In genomic region chr6:56988145-56988544, GRCh38 we compare ENCODE assay signal across 22 cellular contexts. TPM values are rescaled to one million over a fixed set of nuclear protein-coding genes. Genes with fewer than 3 reads are reported as not detected.
"Had no signal": no experiment of that assay in that cellular context is flagged by ENCODE, and none has a peak within 500 bp of the region (broad histone marks: within the 10 kb centered on the region; RNA-seq: fewer than 3 reads in every experiment).

No MANE protein-coding gene starts in this region.

- H3K36me3 ChIP-seq: MG63, Peyer's patch, SJCRH30 had no signal

- H3K27ac Mint-ChIP-seq: IgD-negative memory B cell had no signal

- H3K9me3 ChIP-seq: MG63, Peyer's patch, SJCRH30 had no signal

- ATAC-seq: Right ventricle myocardium inferior, SK-N-SH treated with all-trans-retinoic acid at 6 μM for 48 hours had no signal

- H3K4me3 Mint-ChIP-seq: IgD-negative memory B cell had no signal

- H3K27me3 ChIP-seq: MG63, Peyer's patch, SJCRH30 had no signal

- DNase-seq: KBM-7, MG63, NCI-H1092 treated with DMSO at 0.1 percent for 48 hours, NCI-H1436, NCI-H187, NCI-H2029, NCI-H2081 treated with DMSO at 0.1 percent for 48 hours, NCI-H2171, NCI-H226, NCI-H446, NCI-H510A, NCI-H524 treated with DMSO at 0.1 percent for 48 hours, NCI-H69, NCI-H774, PC-9, Peyer's patch, SHP77 treated with DMSO at 0.1 percent for 48 hours, SJCRH30, T-helper 1 cell had no signal

- H3K4me1 Mint-ChIP-seq: IgD-negative memory B cell had no signal

- H3K4me3 ChIP-seq: MG63, PC-9, Peyer's patch, SJCRH30 had no signal

- H3K9me3 Mint-ChIP-seq: IgD-negative memory B cell had no signal

- H3K36me3 Mint-ChIP-seq: IgD-negative memory B cell had no signal

- H3K27ac ChIP-seq: PC-9, Peyer's patch, SJCRH30 had no signal

- H3K4me1 ChIP-seq: Peyer's patch, SJCRH30 had no signal

RNA-seq across cellular contexts. Expression of gene BEND6, which starts 33.2 kb away (rescaled TPM):
- total RNA-seq: Peyer's patch had no signal
- polyA plus RNA-seq: IgD-negative memory B cell had no signal
